23 cellular contexts compared by ENCODE assay signal in genomic region chr5:72115277-72115676, GRCh38. TPM values are rescaled to one million over a fixed set of nuclear protein-coding genes. Genes with fewer than 3 reads are reported as not detected.
DNase-seq lines count a peak whose midpoint lies in the region; ATAC-seq, FAIRE-seq and TF ChIP-seq lines count a peak whose summit lies in the region.
"Had no signal": no experiment of that assay in that cellular context is flagged by ENCODE, and none has a peak within 500 bp of the region (broad histone marks: within the 10 kb centered on the region; RNA-seq: fewer than 3 reads in every experiment).

No MANE protein-coding gene starts in this region.

- no peak overlapping the region for H3K9ac ChIP-seq in endothelial cell of umbilical vein (replicated peaks; ENCODE audit: extremely low read depth, insufficient read depth, low read length)

- H3K9me3 ChIP-seq in breast epithelium (no peaks in the 10 kb centered on the region), endothelial cell of umbilical vein (replicated peaks; ENCODE audit: control insufficient read depth, insufficient read depth, low read length) (no peaks in the 10 kb centered on the region), Peyer's patch (no peaks in the 10 kb centered on the region)
- H3K9me3 ChIP-seq in CD4-positive, alpha-beta memory T cell (ENCODE audit: control insufficient read depth in 1 of 2, low read length in 2 of 2) = no peaks in the 10 kb centered on the region
- H3K9me3 ChIP-seq: MG63 had no signal

- H3K4me1 Mint-ChIP-seq in MCF 10A (ENCODE audit: insufficient read depth, unreplicated experiment) (peaks cover 5% of the 10 kb centered on the region), osteocyte (ENCODE audit: unreplicated experiment) (peaks cover 37% of the 10 kb centered on the region)
- H3K4me1 Mint-ChIP-seq in CD4-positive, alpha-beta memory T cell = no peaks in the 10 kb centered on the region
- H3K4me1 Mint-ChIP-seq: CD8-positive, alpha-beta memory T cell had no signal

- POLR2A ChIA-PET in MCF 10A (lab: Yijun Ruan, JAX) = interaction anchor here (0.6 to 1.5 kb wide), 2 partner anchors 9 to 12 kb away, joined by 3 read pairs; no protein-coding TSS in a partner anchor
- POLR2A ChIA-PET in endothelial cell of umbilical vein (lab: Charles Lee) = no interaction called here
- POLR2A ChIA-PET in CD4-positive, alpha-beta memory T cell (lab: Charles Lee; ENCODE audit: partially characterized antibody) = no interaction called here

- H3K4me3 Mint-ChIP-seq in MCF 10A (ENCODE audit: unreplicated experiment) (no peak overlapping the region), osteocyte (ENCODE audit: unreplicated experiment) (no peak overlapping the region)
- H3K4me3 Mint-ChIP-seq in CD4-positive, alpha-beta memory T cell = no peak overlapping the region
- H3K4me3 Mint-ChIP-seq: CD8-positive, alpha-beta memory T cell had no signal

- no peak overlapping the region for H2AFZ ChIP-seq in endothelial cell of umbilical vein (ENCODE audit: low read depth, low read length)

- H3K36me3 Mint-ChIP-seq in MCF 10A (ENCODE audit: insufficient read depth, unreplicated experiment) (peaks cover 15% of the 10 kb centered on the region), osteocyte (ENCODE audit: unreplicated experiment) (peaks cover 54% of the 10 kb centered on the region)
- no peaks in the 10 kb centered on the region for H3K36me3 Mint-ChIP-seq in CD4-positive, alpha-beta memory T cell
- H3K36me3 Mint-ChIP-seq: CD8-positive, alpha-beta memory T cell had no signal

- H3K27me3 Mint-ChIP-seq in MCF 10A (ENCODE audit: insufficient read depth, unreplicated experiment) (no peaks in the 10 kb centered on the region), osteocyte (ENCODE audit: unreplicated experiment) (no peaks in the 10 kb centered on the region)
- H3K27me3 Mint-ChIP-seq in CD4-positive, alpha-beta memory T cell = peaks cover 10 to 18% of the 10 kb centered on the region in 2 donors

- CTCF ChIA-PET in MCF 10A (lab: Yijun Ruan, JAX) = interaction anchor here (0.7 kb wide), 1 partner anchor 331 kb away, joined by 3 read pairs; no protein-coding TSS in a partner anchor
- CTCF ChIA-PET in endothelial cell of umbilical vein (lab: Charles Lee) = interaction anchor here (0.8 to 1.5 kb wide), 5 partner anchors 10 to 193 kb away, joined by 3 to 4 read pairs (median 4); no protein-coding TSS in a partner anchor
- CTCF ChIA-PET in CD4-positive, alpha-beta memory T cell (lab: Charles Lee; ENCODE audit: partially characterized antibody) = interaction anchor here (0.7 kb wide), 1 partner anchor 193 kb away, joined by 3 read pairs; no protein-coding TSS in a partner anchor

- no peaks in the 10 kb centered on the region for H3K27me3 ChIP-seq in breast epithelium
- no peaks in the 10 kb centered on the region for H3K27me3 ChIP-seq in endothelial cell of umbilical vein (ENCODE audit: control insufficient read depth in 2 of 2, insufficient read depth in 2 of 2, low read length in 2 of 2)
- H3K27me3 ChIP-seq in CD4-positive, alpha-beta memory T cell (ENCODE audit: insufficient read depth, low read length) = peaks cover 4% of the 10 kb centered on the region
- H3K27me3 ChIP-seq in Peyer's patch = no peaks in the 10 kb centered on the region
- H3K27me3 ChIP-seq: MG63 had no signal

- H3K4me3 ChIP-seq in breast epithelium (no peak overlapping the region), endothelial cell of umbilical vein (replicated peaks in 1 of 3; ENCODE audit: insufficient read depth in 1 of 3, low read depth in 1 of 3, low read length in 3 of 3) (no peak overlapping the region), Peyer's patch (no peak overlapping the region)
- H3K4me3 ChIP-seq in CD4-positive, alpha-beta memory T cell (ENCODE audit: low read length in 2 of 2) = no peak overlapping the region
- H3K4me3 ChIP-seq: MG63 had no signal

- H3K4me1 ChIP-seq in breast epithelium (no peaks in the 10 kb centered on the region), endothelial cell of umbilical vein (ENCODE audit: control insufficient read depth, extremely low read depth, insufficient read depth, low read length) (peaks cover 48% of the 10 kb centered on the region), Peyer's patch (no peaks in the 10 kb centered on the region)
- H3K4me1 ChIP-seq in CD4-positive, alpha-beta memory T cell (ENCODE audit: insufficient read depth, low read length) = no peaks in the 10 kb centered on the region

- H4K20me1 ChIP-seq in endothelial cell of umbilical vein (replicated peaks; ENCODE audit: control insufficient read depth, extremely low read depth, insufficient read depth, low read length) = peaks cover 4% of the 10 kb centered on the region

- intact Hi-C loops in breast epithelium (cut with DNase I; ENCODE audit: low total_unique reads) = loop anchor here (2.0 kb wide), 1 partner anchor 74 kb away; no protein-coding TSS in a partner anchor
- intact Hi-C loops in MCF 10A (cut with micrococcal nuclease) = no loop called here
- intact Hi-C loops in endothelial cell of umbilical vein (cut with micrococcal nuclease) = loop anchor here (2.0 kb wide), 1 partner anchor 18 kb away; no protein-coding TSS in a partner anchor
- intact Hi-C loops in CD4-positive, alpha-beta memory T cell (cut with micrococcal nuclease) = no loop called here

- no TSS peak for BruUV-seq in MCF 10A (replicated peaks; lab: Mats Ljungman, UMichigan)
- no TSS peak for BruUV-seq in endothelial cell of umbilical vein (replicated peaks; lab: Mats Ljungman, UMichigan)

- peak overlapping the region; percentile 9 for H3K4me2 ChIP-seq in endothelial cell of umbilical vein (ENCODE audit: insufficient read depth, low read length)

- no peak for FAIRE-seq in endothelial cell of umbilical vein (lab: Jason Lieb, UNC)
- FAIRE-seq: H1 had no signal

- no peak for DNase-seq in breast epithelium (ENCODE audit: low spot score in 2 of 2)
- DNase-seq in MCF 10A (ENCODE audit: unreplicated experiment) = no peak
- no peak for DNase-seq in endothelial cell of umbilical vein (ENCODE audit: low read depth, low spot score)
- DNase-seq in osteocyte (ENCODE audit: extremely low spot score, unreplicated experiment) = no peak
- no peak for DNase-seq in CD4-positive, alpha-beta memory T cell
- DNase-seq in Peyer's patch = no peak
- no peak for DNase-seq in DMS53 (lab: John Stamatoyannopoulos, UW)
- DNase-seq: 8988T; C1 segment of cervical spinal cord; Calu3; CD8-positive, alpha-beta memory T cell; DMS153; GDM1; Kasumi-1; MG63; NCI-H1694 treated with DMSO at 0.1 percent for 48 hours; NCI-H446; NCI-H526; OCI-M1; RPMI8226; SHP77 had no signal

- TF ChIP-seq CTCF in breast epithelium (IDR thresholded peaks at IDR 0.05) = no peak
- TF ChIP-seq CTCF in MCF 10A (IDR thresholded peaks at IDR 0.05; ENCODE audit: unreplicated experiment) = no peak
- TF ChIP-seq CTCF in endothelial cell of umbilical vein (IDR thresholded peaks at IDR 0.05; ENCODE audit: extremely low read depth in 1 of 2, insufficient read depth in 1 of 2, low read depth in 1 of 2, low read length in 2 of 2) = no peak
- TF ChIP-seq CTCF in osteocyte (IDR thresholded peaks at IDR 0.05) = no peak
- TF ChIP-seq CTCF in Peyer's patch (IDR thresholded peaks at IDR 0.05) = no peak

- H3K27ac ChIP-seq in breast epithelium = peak overlapping the region; percentile 48 to 77
- H3K27ac ChIP-seq in endothelial cell of umbilical vein (ENCODE audit: insufficient read depth, low read depth, low read length) = peak overlapping the region; percentile 15
- H3K27ac ChIP-seq in CD4-positive, alpha-beta memory T cell (ENCODE audit: low read depth, low read length) = no peak overlapping the region
- no peak overlapping the region for H3K27ac ChIP-seq in Peyer's patch

- H3K27ac Mint-ChIP-seq in MCF 10A (ENCODE audit: low read depth, unreplicated experiment) (no peak overlapping the region), osteocyte (ENCODE audit: unreplicated experiment) (peak overlapping the region; percentile 34)
- H3K27ac Mint-ChIP-seq in CD4-positive, alpha-beta memory T cell = no peak overlapping the region
- H3K27ac Mint-ChIP-seq: CD8-positive, alpha-beta memory T cell had no signal

- H3K9me1 ChIP-seq in endothelial cell of umbilical vein (replicated peaks; ENCODE audit: control insufficient read depth, extremely low read depth, insufficient read depth, low read length) = no peaks in the 10 kb centered on the region

- TF ChIP-seq POLR2A in breast epithelium (IDR thresholded peaks at IDR 0.05) = no peak
- TF ChIP-seq POLR2A in endothelial cell of umbilical vein (IDR thresholded peaks at IDR 0.05; ENCODE audit: low read depth, low read length) = no peak
- no peak for TF ChIP-seq POLR2A in Peyer's patch (IDR thresholded peaks at IDR 0.05)

- H3K36me3 ChIP-seq in breast epithelium (no peaks in the 10 kb centered on the region), endothelial cell of umbilical vein (ENCODE audit: control insufficient read depth in 2 of 2, extremely low read depth in 1 of 2, insufficient read depth in 2 of 2, low read length in 2 of 2) (peaks cover 16 to 35% of the 10 kb centered on the region in 2 experiments), Peyer's patch (no peaks in the 10 kb centered on the region)
- H3K36me3 ChIP-seq in CD4-positive, alpha-beta memory T cell (ENCODE audit: insufficient read depth, low read length) = no peaks in the 10 kb centered on the region

- dilution Hi-C loops in endothelial cell of umbilical vein (cut with MboI; ENCODE audit: extremely low pct_ligation_motif_present, low sequenced_read_pairs) = no loop called here

- H3K79me2 ChIP-seq in endothelial cell of umbilical vein (ENCODE audit: control insufficient read depth, insufficient read depth, low read length) = peaks cover 99% of the 10 kb centered on the region

- ATAC-seq in GM18873 (IDR thresholded peaks at IDR 0.05; ENCODE audit: low FRiP score, unreplicated experiment) = no peak

- H3K9me3 Mint-ChIP-seq in MCF 10A (ENCODE audit: unreplicated experiment) (no peaks in the 10 kb centered on the region), osteocyte (ENCODE audit: unreplicated experiment) (no peaks in the 10 kb centered on the region)
- peaks cover 0 to 4% (median 0%) of the 10 kb centered on the region in 8 donors for H3K9me3 Mint-ChIP-seq in CD4-positive, alpha-beta memory T cell

RNA-seq across cellular contexts. Expression of gene MAP1B, which starts 8.0 kb away (rescaled TPM):
- total RNA-seq in breast epithelium (1,000 to 10,000 TPM in 1 of 3 donors, 100 to 1,000 TPM in 2; 258 to 2,233 (median 271) TPM), MCF 10A (2022) (43.8 and 56.0 TPM in 2 replicates), endothelial cell of umbilical vein (262 and 263 TPM in 2 replicates), osteocyte (189 and 207 TPM in 2 replicates), Peyer's patch (10 to 100 TPM; 16.3 to 38.0 (median 25.7) TPM)
- 50.8 and 55.9 TPM in 2 replicates for polyA plus RNA-seq in endothelial cell of umbilical vein
- polyA plus RNA-seq in endothelial cell of umbilical vein (2011; cell fraction: cytosol; rRNA removed) = 38.6 and 41.2 TPM in 2 replicates
- 57.7 and 62.1 TPM in 2 replicates for polyA plus RNA-seq in endothelial cell of umbilical vein (2011; cell fraction: nucleus; rRNA removed)
- polyA plus RNA-seq in endothelial cell of umbilical vein (2012) = 61.2 and 80.8 TPM in 2 replicates
- 303 and 314 TPM in 2 replicates for polyA minus RNA-seq in endothelial cell of umbilical vein
- not detected for polyA minus RNA-seq in endothelial cell of umbilical vein (2011; cell fraction: cytosol; rRNA and poly(A)+ RNA removed)
- polyA minus RNA-seq in endothelial cell of umbilical vein (2011; cell fraction: nucleus; rRNA and poly(A)+ RNA removed) = 184 and 190 TPM in 2 replicates
- not detected for total RNA-seq in CD4-positive, alpha-beta memory T cell
- polyA plus RNA-seq in CD4-positive, alpha-beta memory T cell = under 1 TPM; 0.13 to 0.25 TPM

Comparison
In these comparisons a context has a peak if more than half of its experiments do, and no peak if none do; other contexts are left out.
1. intact Hi-C loops: an anchor here in breast epithelium (2.0 kb wide) and endothelial cell of umbilical vein (2.0 kb wide); none called in MCF 10A and CD4-positive, alpha-beta memory T cell.
2. H3K27ac ChIP-seq: peak in breast epithelium (2 of 2) and endothelial cell of umbilical vein (single experiment); none in CD4-positive, alpha-beta memory T cell (single experiment) and Peyer's patch (0 of 4).
3. RNA of gene MAP1B, which starts 8.0 kb away (total RNA-seq): 258 to 2,233 TPM in breast epithelium, 262 to 263 TPM in endothelial cell of umbilical vein, 189 to 207 TPM in osteocyte, 43.8 to 56.0 TPM in MCF 10A and 16.3 to 38.0 TPM in Peyer's patch; not detected in CD4-positive, alpha-beta memory T cell; every median in the first group is over 10 times any median in the second.